1 cellular context compared by ENCODE assay signal in genomic region chr1:61980561-61980960, GRCh38.
TF ChIP-seq lines count a peak whose summit lies in the region.

No MANE protein-coding gene starts in this region.

TF ChIP-seq in K562, 482 proteins besides CTCF, POLR2A, EP300 and RAD21 (continued from another document and continues in another):
- TF ChIP-seq ZBTB49 (CRISPR knock-in tag; IDR thresholded peaks at IDR 0.05; ENCODE audit: borderline replicate concordance) = no peak
- TF ChIP-seq NRF1 (conservative IDR thresholded peaks at IDR 0.05 in 1 of 2, IDR thresholded peaks at IDR 0.05 in 1 of 2) = peak in 1 of 2 experiments; percentile 27; a peak in 1 of 4 replicates
- no peak for TF ChIP-seq TFE3 (CRISPR knock-in tag; IDR thresholded peaks at IDR 0.05)
- TF ChIP-seq RBM34 (IDR thresholded peaks at IDR 0.05; ENCODE audit: borderline replicate concordance, insufficient read depth, low read length) = no peak
- TF ChIP-seq ZHX1 (conservative IDR thresholded peaks at IDR 0.05; ENCODE audit: low read length) = no peak
- TF ChIP-seq PPARD (CRISPR knock-in tag; IDR thresholded peaks at IDR 0.05) = no peak
- TF ChIP-seq ETS2 (tag; IDR thresholded peaks at IDR 0.05; ENCODE audit: borderline replicate concordance, poor library complexity, severe bottlenecking) = no peak
- no peak for TF ChIP-seq EGR1 (conservative IDR thresholded peaks at IDR 0.05)
- TF ChIP-seq ZKSCAN8 (CRISPR knock-in tag; IDR thresholded peaks at IDR 0.05) = no peak
- TF ChIP-seq TCF3 (CRISPR knock-in tag; IDR thresholded peaks at IDR 0.05) = no peak
- TF ChIP-seq ZNF174 (CRISPR knock-in tag; IDR thresholded peaks at IDR 0.05) = no peak
- TF ChIP-seq ZNF324 (CRISPR knock-in tag; IDR thresholded peaks at IDR 0.05) = no peak
- TF ChIP-seq FOXM1 (IDR thresholded peaks at IDR 0.05; ENCODE audit: low read depth) = no peak
- no peak for TF ChIP-seq FOXM1 (CRISPR knock-in tag; IDR thresholded peaks at IDR 0.05; ENCODE audit: low read depth)
- no peak for TF ChIP-seq CCAR2 (IDR thresholded peaks at IDR 0.05; ENCODE audit: low read depth, low read length)
- no peak for TF ChIP-seq ZNF583 (CRISPR knock-in tag; IDR thresholded peaks at IDR 0.05)
- no peak for TF ChIP-seq RBM15 (IDR thresholded peaks at IDR 0.05; ENCODE audit: insufficient read depth, low read length)
- TF ChIP-seq RFX1 (IDR thresholded peaks at IDR 0.05) = peak; percentile 74
- TF ChIP-seq C11orf30 (IDR thresholded peaks at IDR 0.05; ENCODE audit: low read depth) = peak; percentile 93
- no peak for TF ChIP-seq MED1 (CRISPR knock-in tag; IDR thresholded peaks at IDR 0.05; ENCODE audit: borderline replicate concordance)
- no peak for TF ChIP-seq HOMEZ (CRISPR knock-in tag; IDR thresholded peaks at IDR 0.05)
- peak; percentile 35; the same call in 1 of the 2 replicates for TF ChIP-seq NFE2 (IDR thresholded peaks at IDR 0.05; ENCODE audit: low read depth)
- no peak for TF ChIP-seq BHLHE40 (IDR thresholded peaks at IDR 0.05; ENCODE audit: low read length)
- no peak for TF ChIP-seq POLR2AphosphoS5 (IDR thresholded peaks at IDR 0.05; ENCODE audit: control insufficient read depth, insufficient read depth, low read depth, low read length)
- TF ChIP-seq ZNF449 (CRISPR knock-in tag; IDR thresholded peaks at IDR 0.05) = no peak
- no peak for TF ChIP-seq MBD2 (IDR thresholded peaks at IDR 0.05; ENCODE audit: borderline replicate concordance, low read depth)
- no peak for TF ChIP-seq CTCFL (IDR thresholded peaks at IDR 0.05; ENCODE audit: borderline replicate concordance, insufficient read depth, low read depth, low read length, poor library complexity, severe bottlenecking)
- TF ChIP-seq IRF9 (tag; IDR thresholded peaks at IDR 0.05) = no peak
- no peak for TF ChIP-seq STAT5A (IDR thresholded peaks at IDR 0.05; ENCODE audit: borderline replicate concordance, low read length)
- TF ChIP-seq HDAC2 (IDR thresholded peaks at IDR 0.05) = no peak
- TF ChIP-seq ZNF436 (CRISPR knock-in tag; IDR thresholded peaks at IDR 0.05) = no peak
- no peak for TF ChIP-seq MXD1 (CRISPR knock-in tag; IDR thresholded peaks at IDR 0.05; ENCODE audit: borderline replicate concordance, poor library complexity, severe bottlenecking)
- no peak for TF ChIP-seq GATAD2A (IDR thresholded peaks at IDR 0.05)
- no peak for TF ChIP-seq E2F4 (CRISPR knock-in tag; IDR thresholded peaks at IDR 0.05; ENCODE audit: low read depth)
- TF ChIP-seq ZC3H4 (CRISPR knock-in tag; IDR thresholded peaks at IDR 0.05; ENCODE audit: borderline replicate concordance) = no peak
- TF ChIP-seq SAFB (IDR thresholded peaks at IDR 0.05; ENCODE audit: borderline replicate concordance, low read depth, low read length) = no peak
- TF ChIP-seq ZBTB2 (IDR thresholded peaks at IDR 0.05) = no peak
